28 cellular contexts compared by ENCODE assay signal in the genomic region with DNA sequence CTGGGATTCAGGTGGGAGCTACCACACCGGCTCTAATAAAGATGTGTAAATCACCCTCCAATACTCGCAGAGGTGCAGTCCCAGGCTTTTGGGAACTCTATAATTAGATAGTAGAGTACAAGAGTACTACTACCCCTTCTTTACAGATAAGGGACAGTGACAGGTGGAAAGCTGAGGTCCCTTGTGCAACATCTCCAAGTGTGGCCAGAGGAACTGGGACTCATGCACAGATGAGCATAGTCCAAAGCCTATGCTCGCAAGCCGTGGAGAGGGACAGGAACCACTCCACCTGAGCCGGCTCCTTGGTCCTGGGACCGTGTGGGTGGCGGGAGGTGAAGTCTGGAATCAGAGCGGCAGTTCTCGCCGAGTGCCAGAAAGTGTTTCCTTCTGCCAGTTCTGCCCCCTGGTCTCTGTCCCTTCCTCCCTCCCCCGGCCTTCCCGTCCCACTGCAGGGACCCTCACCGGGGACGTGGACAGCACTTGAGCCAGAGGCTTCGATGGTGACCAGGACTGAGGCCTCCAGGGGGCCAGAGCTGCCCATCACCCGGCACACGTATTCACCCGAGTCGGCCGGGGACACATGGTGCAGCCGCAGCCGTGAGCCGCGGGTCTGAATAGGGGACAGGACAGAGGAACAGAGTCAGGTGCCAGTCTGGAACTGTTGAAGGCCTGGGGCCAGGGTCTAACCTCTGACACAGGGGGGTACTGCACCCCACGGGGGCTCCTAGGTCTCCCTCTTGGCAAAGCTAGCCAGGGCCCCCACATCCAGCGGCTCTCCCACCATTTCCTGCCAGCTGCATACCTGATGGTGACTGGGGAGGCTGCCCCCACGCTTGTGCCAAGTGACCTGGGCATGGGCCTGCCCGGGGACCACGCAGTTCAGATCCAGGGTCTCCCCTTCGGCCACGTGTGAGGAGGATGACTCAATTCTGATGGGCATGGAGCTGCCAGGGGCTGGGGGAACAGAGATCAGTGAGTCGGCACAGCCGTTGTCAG. TPM values are rescaled to one million over a fixed set of nuclear protein-coding genes. Genes with fewer than 3 reads are reported as not detected.
"Had no signal": no experiment of that assay in that cellular context is flagged by ENCODE, and none has a peak within 500 bp of the region (broad histone marks: within the 10 kb centered on the region; RNA-seq: fewer than 3 reads in every experiment).

No MANE protein-coding gene starts in this region.

- H3K27me3 ChIP-seq: left lung, neural progenitor cell, ovary, spleen, suprapubic skin, tibial artery, uterus had no signal

- DNase-seq: islet precursor cell; kidney glomerular epithelial cell; left cardiac atrium; lower lobe of right lung; mammary epithelial cell; mesenchymal stem cell; naive B cell; natural killer cell; nephron progenitor cell; ovary; retina; small intestine; spleen; stimulated activated CD4-positive, alpha-beta T cell treated with anti-CD3 and anti-CD28 coated beads, Interleukin-4, amount 100 ng/mL, for 24 hours; stimulated activated naive CD4-positive, alpha-beta T cell; tibial artery; uterus had no signal

- H3K27me3 Mint-ChIP-seq: naive B cell; progenitor cell of endocrine pancreas; stimulated activated naive CD8-positive, alpha-beta T cell treated with anti-CD3 and anti-CD28 coated beads, Interleukin-15, Interleukin-2, amounts not matched to agents 100 ng/mL and 50 ng/mL, for 24 hours; type B pancreatic cell had no signal

- H3K9me3 ChIP-seq: left lung, lower lobe of right lung, ovary, spleen, suprapubic skin, thoracic aorta, tibial artery, uterus had no signal

- H3K36me3 Mint-ChIP-seq: naive B cell; natural killer cell; stimulated activated effector memory CD8-positive, alpha-beta T cell treated with anti-CD3 and anti-CD28 coated beads, Interleukin-12 subunit alpha, Interleukin-12 subunit beta, amount 100 ng/mL, for 72 hours; type B pancreatic cell had no signal

- H3K4me1 Mint-ChIP-seq: naive B cell; natural killer cell; nephron progenitor cell; neural progenitor cell; stimulated activated effector memory CD8-positive, alpha-beta T cell treated with anti-CD3 and anti-CD28 coated beads, Interleukin-12 subunit alpha, Interleukin-12 subunit beta, amount 100 ng/mL, for 72 hours had no signal

- H3K4me3 Mint-ChIP-seq: naive B cell; natural killer cell; nephron progenitor cell; neural progenitor cell; stimulated activated effector memory CD8-positive, alpha-beta T cell treated with anti-CD3 and anti-CD28 coated beads, Interleukin-12 subunit alpha, Interleukin-12 subunit beta, amount 100 ng/mL, for 72 hours; stimulated activated naive CD8-positive, alpha-beta T cell treated with anti-CD3 and anti-CD28 coated beads, Interleukin-15, Interleukin-2, amounts not matched to agents 100 ng/mL and 50 ng/mL, for 24 hours; type B pancreatic cell had no signal

- H3K27ac Mint-ChIP-seq: naive B cell; natural killer cell; neural progenitor cell; stimulated activated effector memory CD8-positive, alpha-beta T cell treated with anti-CD3 and anti-CD28 coated beads, Interleukin-12 subunit alpha, Interleukin-12 subunit beta, amount 100 ng/mL, for 72 hours; stimulated activated naive CD8-positive, alpha-beta T cell treated with anti-CD3 and anti-CD28 coated beads, Interleukin-15, Interleukin-2, amounts not matched to agents 100 ng/mL and 50 ng/mL, for 24 hours; type B pancreatic cell had no signal

- H3K36me3 ChIP-seq: neural progenitor cell, ovary, uterus had no signal

- FAIRE-seq: small intestine had no signal

- H2AFZ ChIP-seq: neural progenitor cell had no signal

- H3K9me3 Mint-ChIP-seq: naive B cell; natural killer cell; nephron progenitor cell; neural progenitor cell; stimulated activated effector memory CD8-positive, alpha-beta T cell treated with anti-CD3 and anti-CD28 coated beads, Interleukin-12 subunit alpha, Interleukin-12 subunit beta, amount 100 ng/mL, for 72 hours; stimulated activated naive CD8-positive, alpha-beta T cell treated with anti-CD3 and anti-CD28 coated beads, Interleukin-15, Interleukin-2, amounts not matched to agents 100 ng/mL and 50 ng/mL, for 24 hours; type B pancreatic cell had no signal

- H3K4me3 ChIP-seq: left lung, lower lobe of right lung, neural progenitor cell, ovary, spleen, suprapubic skin, thoracic aorta, tibial artery, uterus had no signal

- H3K9ac ChIP-seq: neural progenitor cell had no signal

- H3K27ac ChIP-seq: left lung, lower lobe of right lung, neural progenitor cell, ovary, spleen, suprapubic skin, thoracic aorta, tibial artery, uterus had no signal

- ATAC-seq: left cardiac atrium; left lung; lower lobe of right lung; natural killer cell; sciatic nerve; stimulated activated effector memory CD8-positive, alpha-beta T cell treated with anti-CD3 and anti-CD28 coated beads, Interleukin-12 subunit alpha, Interleukin-12 subunit beta, amount 100 ng/mL, for 72 hours had no signal

- H3K4me2 ChIP-seq: neural progenitor cell had no signal

- H3K4me1 ChIP-seq: left lung, lower lobe of right lung, neural progenitor cell, spleen, tibial artery, uterus had no signal

RNA-seq across cellular contexts. Expression of gene LDLRAD2, which starts 33.9 kb away (rescaled TPM):
- total RNA-seq: mammary epithelial cell, omental fat pad, subcutaneous adipose tissue had no signal
- polyA plus RNA-seq: mammary epithelial cell had no signal
